In the genomic region with DNA sequence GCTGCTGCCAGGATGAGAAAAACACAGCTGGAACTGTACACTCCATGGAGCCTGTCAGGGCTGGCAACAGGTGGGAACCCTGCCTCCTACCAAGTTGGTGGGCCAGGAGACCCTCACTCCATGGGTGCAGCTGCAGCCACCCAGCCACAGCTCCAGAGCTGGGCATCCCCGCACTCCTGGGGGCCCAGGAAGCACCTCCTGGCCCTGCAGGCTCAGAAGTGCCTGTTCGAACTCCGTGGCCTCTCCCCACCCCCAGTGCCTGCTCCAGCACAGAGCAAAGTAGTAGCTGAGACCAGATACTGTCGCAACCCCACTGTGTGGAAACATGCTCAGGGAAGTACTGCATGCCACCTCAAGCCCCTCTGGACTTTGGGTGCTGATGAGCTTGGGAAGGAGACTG, we compare ENCODE assay signal across 26 cellular contexts.
"Had no signal": no experiment of that assay in that cellular context is flagged by ENCODE, and none has a peak within 500 bp of the region (broad histone marks: within the 10 kb centered on the region; RNA-seq: fewer than 3 reads in every experiment).

No MANE protein-coding gene starts in this region.

- H3K27ac Mint-ChIP-seq: mesothelial cell of epicardium; naive B cell; natural killer cell treated with Interleukin-12 subunit alpha and Interleukin-12 subunit beta and Interleukin-15 and Interleukin-18, amount 100 ng/mL, for 72 hours; progenitor cell of endocrine pancreas; stimulated activated naive B cell treated with anti-CD40 and anti-IgM and Interleukin-4, amounts not matched to agents 10 μg/mL and 1 μg/mL and 100 μg/mL, for 72 hours had no signal

- H3K4me2 ChIP-seq: hepatocyte, smooth muscle cell had no signal

- H3K36me3 ChIP-seq: gastroesophageal sphincter, heart left ventricle, left lung, tibial artery, upper lobe of left lung, uterus had no signal

- H3K9me3 ChIP-seq: gastroesophageal sphincter, heart left ventricle, mucosa of descending colon, testis, tibial artery, upper lobe of left lung, uterus had no signal

- DNase-seq: cerebellar nuclear complex; cortex of kidney; foreskin keratinocyte; left cardiac atrium; left lung; mesenchymal stem cell; mucosa of descending colon; naive B cell; stimulated activated CD4-positive, alpha-beta T cell treated with anti-CD3 and anti-CD28 coated beads, Interleukin-2, amount 100 ng/mL, for 24 hours; stimulated activated CD4-positive, alpha-beta T cell treated with anti-CD3 and anti-CD28 coated beads, Interleukin-4, amount 100 ng/mL, for 24 hours; stimulated activated naive B cell treated with anti-CD40 and anti-IgM and Interleukin-4, amounts not matched to agents 10 μg/mL and 1 μg/mL and 100 μg/mL, for 72 hours; substantia nigra; testis; tibial artery; uterus had no signal

- ATAC-seq: foreskin keratinocyte; gastroesophageal sphincter; left cardiac atrium; left lung; mucosa of descending colon; natural killer cell treated with Interleukin-12 subunit alpha and Interleukin-12 subunit beta and Interleukin-15 and Interleukin-18, amount 100 ng/mL, for 72 hours; sciatic nerve; stimulated activated naive B cell treated with anti-CD40 and anti-IgM and Interleukin-4, amounts not matched to agents 10 μg/mL and 1 μg/mL and 100 μg/mL, for 72 hours had no signal

- H3K4me1 Mint-ChIP-seq: mesothelial cell of epicardium; naive B cell; neural crest cell; stimulated activated naive B cell treated with anti-CD40 and anti-IgM and Interleukin-4, amounts not matched to agents 10 μg/mL and 1 μg/mL and 100 μg/mL, for 72 hours had no signal

- H2AFZ ChIP-seq: hepatocyte, parathyroid adenoma had no signal

- H3K4me3 Mint-ChIP-seq: mesothelial cell of epicardium; naive B cell; natural killer cell treated with Interleukin-12 subunit alpha and Interleukin-12 subunit beta and Interleukin-15 and Interleukin-18, amount 100 ng/mL, for 72 hours; neural crest cell; stimulated activated naive B cell treated with anti-CD40 and anti-IgM and Interleukin-4, amounts not matched to agents 10 μg/mL and 1 μg/mL and 100 μg/mL, for 72 hours had no signal

- H3K4me3 ChIP-seq: gastroesophageal sphincter, heart left ventricle, hepatocyte, left lung, mucosa of descending colon, smooth muscle cell, testis, tibial artery, upper lobe of left lung, uterus had no signal

- H3K36me3 Mint-ChIP-seq: mesothelial cell of epicardium; naive B cell; natural killer cell treated with Interleukin-12 subunit alpha and Interleukin-12 subunit beta and Interleukin-15 and Interleukin-18, amount 100 ng/mL, for 72 hours; stimulated activated naive B cell treated with anti-CD40 and anti-IgM and Interleukin-4, amounts not matched to agents 10 μg/mL and 1 μg/mL and 100 μg/mL, for 72 hours had no signal

- H3K9ac ChIP-seq: parathyroid adenoma had no signal

- H3K9me3 Mint-ChIP-seq: mesothelial cell of epicardium; naive B cell; neural crest cell; stimulated activated naive B cell treated with anti-CD40 and anti-IgM and Interleukin-4, amounts not matched to agents 10 μg/mL and 1 μg/mL and 100 μg/mL, for 72 hours had no signal

- H3K27me3 Mint-ChIP-seq: naive B cell; natural killer cell treated with Interleukin-12 subunit alpha and Interleukin-12 subunit beta and Interleukin-15 and Interleukin-18, amount 100 ng/mL, for 72 hours; progenitor cell of endocrine pancreas; stimulated activated naive B cell treated with anti-CD40 and anti-IgM and Interleukin-4, amounts not matched to agents 10 μg/mL and 1 μg/mL and 100 μg/mL, for 72 hours had no signal

- H3K27ac ChIP-seq: foreskin keratinocyte, gastroesophageal sphincter, heart left ventricle, hepatocyte, left lung, parathyroid adenoma, testis, tibial artery, upper lobe of left lung, uterus had no signal

- H3K27me3 ChIP-seq: foreskin keratinocyte, heart left ventricle, hepatocyte, left lung, testis, tibial artery, upper lobe of left lung, uterus had no signal

- H3K79me2 ChIP-seq: hepatocyte, parathyroid adenoma had no signal

- H3K4me1 ChIP-seq: foreskin keratinocyte, gastroesophageal sphincter, heart left ventricle, left lung, parathyroid adenoma, testis, tibial artery, upper lobe of left lung, uterus had no signal
